ENCODE assay signal across 19 cellular contexts in the genomic region with DNA sequence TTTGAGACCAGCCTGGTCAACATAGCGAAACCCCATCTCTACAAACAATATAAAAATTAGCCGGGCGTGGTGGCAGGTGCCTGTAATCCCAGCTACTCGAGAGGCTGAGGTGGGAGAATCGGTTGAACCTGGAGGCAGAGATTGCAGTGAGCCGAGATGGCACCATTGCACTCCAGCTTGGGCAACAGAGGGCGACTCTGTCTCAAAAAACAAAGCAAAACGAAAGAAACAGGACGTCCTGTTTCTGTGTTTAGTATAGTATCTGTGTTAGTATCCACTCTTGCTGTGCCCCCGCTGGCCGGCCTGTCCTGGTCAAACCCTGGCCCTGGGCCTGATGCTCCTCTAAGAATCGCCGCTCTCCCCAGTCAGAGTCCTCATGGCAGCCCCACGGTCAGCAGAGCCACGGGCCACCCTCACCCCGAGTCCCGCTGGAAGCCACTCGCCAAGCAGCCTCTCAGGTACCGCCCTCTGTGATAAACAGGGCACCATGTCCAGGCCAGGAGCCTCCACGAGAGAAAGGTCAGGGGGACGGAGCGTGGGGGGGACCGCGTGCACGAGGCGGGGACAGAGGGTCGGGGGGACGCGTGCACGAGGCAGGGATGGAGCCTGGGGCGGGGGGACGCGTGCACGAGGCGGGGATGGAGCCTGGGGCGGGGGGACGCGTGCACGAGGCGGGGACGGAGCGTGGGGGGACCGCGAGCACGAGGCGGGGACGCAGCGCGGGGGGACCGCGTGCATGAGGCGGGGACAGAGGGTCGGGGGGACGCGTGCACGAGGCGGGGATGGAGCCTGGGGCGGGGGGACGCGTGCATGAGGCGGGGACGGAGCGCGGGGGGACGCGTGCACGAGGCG.
"Had no signal": no experiment of that assay in that cellular context is flagged by ENCODE, and none has a peak within 500 bp of the region (broad histone marks: within the 10 kb centered on the region; RNA-seq: fewer than 3 reads in every experiment).

No MANE protein-coding gene starts in this region.

- H3K4me3 Mint-ChIP-seq: naive thymus-derived CD8-positive, alpha-beta T cell; neural crest cell; stimulated activated naive CD8-positive, alpha-beta T cell treated with anti-CD3 and anti-CD28 coated beads, Interleukin-15, Interleukin-2, amounts not matched to agents 100 ng/mL and 50 ng/mL, for 24 hours; type B pancreatic cell had no signal

- H3K27ac Mint-ChIP-seq: naive thymus-derived CD8-positive, alpha-beta T cell; stimulated activated naive CD8-positive, alpha-beta T cell treated with anti-CD3 and anti-CD28 coated beads, Interleukin-15, Interleukin-2, amounts not matched to agents 100 ng/mL and 50 ng/mL, for 24 hours; type B pancreatic cell had no signal

- H3K9me3 ChIP-seq: gastroesophageal sphincter, mucosa of descending colon, ovary, right atrium auricular region, uterus had no signal

- H3K36me3 ChIP-seq: gastroesophageal sphincter, ovary, right atrium auricular region, uterus had no signal

- DNase-seq: effector memory CD4-positive, alpha-beta T cell; glutamatergic neuron; islet precursor cell; mammary epithelial cell; mucosa of descending colon; naive thymus-derived CD8-positive, alpha-beta T cell; nucleus accumbens; ovary; small intestine; stimulated activated CD4-positive, alpha-beta T cell treated with anti-CD3 and anti-CD28 coated beads, Interleukin-12 subunit alpha, Interleukin-12 subunit beta, amount 100 ng/mL, for 4 hours; substantia nigra; uterus had no signal

- H3K4me1 ChIP-seq: right atrium auricular region, uterus had no signal

- H3K36me3 Mint-ChIP-seq: naive thymus-derived CD8-positive, alpha-beta T cell; type B pancreatic cell had no signal

- H3K4me3 ChIP-seq: gastroesophageal sphincter, mucosa of descending colon, ovary, right atrium auricular region, uterus had no signal

- H3K9me3 Mint-ChIP-seq: neural crest cell had no signal

- H3K4me1 Mint-ChIP-seq: naive thymus-derived CD8-positive, alpha-beta T cell had no signal

- ATAC-seq: esophagus mucosa; gastroesophageal sphincter; left lobe of liver; mucosa of descending colon; naive thymus-derived CD8-positive, alpha-beta T cell had no signal

- H3K27me3 ChIP-seq: gastroesophageal sphincter, ovary, right atrium auricular region, uterus had no signal

- FAIRE-seq: small intestine had no signal

- H3K27ac ChIP-seq: gastroesophageal sphincter, right atrium auricular region had no signal
